1 cellular context compared by ENCODE assay signal in the genomic region with DNA sequence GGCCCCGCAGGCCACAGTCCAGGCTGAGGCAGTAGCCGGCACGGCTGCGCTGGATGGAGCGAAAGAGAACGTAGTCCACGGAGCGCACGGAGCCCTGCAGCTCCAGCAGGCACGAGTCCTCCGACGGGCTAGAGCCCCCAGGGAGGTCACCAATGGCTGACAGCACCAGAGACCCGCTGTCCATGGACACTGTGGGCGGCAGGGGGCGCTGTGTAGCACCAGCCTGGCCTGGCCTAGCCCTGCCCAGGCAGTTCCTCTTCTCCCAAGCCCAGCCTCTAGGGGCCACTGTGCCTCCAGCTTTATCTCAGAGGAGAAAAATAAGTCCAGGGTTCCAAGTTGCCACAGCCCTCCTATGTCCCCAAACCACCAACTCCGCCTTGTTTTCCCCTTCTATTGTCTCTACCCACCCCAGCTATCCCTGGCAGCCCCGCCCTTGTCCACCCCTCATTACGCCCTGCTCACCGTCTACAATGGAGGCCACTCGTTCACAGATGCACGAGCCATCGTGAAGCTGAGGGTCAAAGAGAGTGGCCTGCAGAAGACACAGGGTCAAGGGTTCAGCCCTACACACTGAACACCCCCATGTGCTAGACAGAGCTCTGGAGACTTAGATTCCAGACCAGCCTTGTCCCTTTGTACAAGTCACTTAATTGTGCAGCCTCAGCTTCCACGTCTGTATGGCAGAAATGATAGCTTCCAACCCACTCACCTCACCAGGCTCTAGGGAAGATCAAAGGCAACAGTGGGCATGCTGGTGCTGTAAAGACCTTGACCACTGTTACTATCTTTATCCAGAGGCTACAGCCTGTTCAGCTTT.
TF ChIP-seq lines count a peak whose summit lies in the region.

No MANE protein-coding gene starts in this region.

TF ChIP-seq in GM12878, 131 proteins besides CTCF, POLR2A, EP300 and RAD21 (continues in another document):
- TF ChIP-seq SPI1 (IDR thresholded peaks at IDR 0.05; ENCODE audit: borderline replicate concordance, insufficient read depth, low read depth, low read length) (peak; percentile 95), E4F1 (IDR thresholded peaks at IDR 0.05; ENCODE audit: borderline replicate concordance, partially characterized antibody) (no peak), ZBED1 (IDR thresholded peaks at IDR 0.05; ENCODE audit: borderline replicate concordance) (no peak), RAD51 (IDR thresholded peaks at IDR 0.05) (no peak), SUPT20H (IDR thresholded peaks at IDR 0.05; ENCODE audit: borderline replicate concordance, control insufficient read depth, low read depth, low read length) (no peak), CHD4 (IDR thresholded peaks at IDR 0.05) (no peak), ZNF592 (IDR thresholded peaks at IDR 0.05) (peak; percentile 94; the same call in 1 of the 2 replicates), ELK1 (IDR thresholded peaks at IDR 0.05; ENCODE audit: low read depth, low read length) (no peak), PAX8 (IDR thresholded peaks at IDR 0.05) (no peak), SIX5 (IDR thresholded peaks at IDR 0.05; ENCODE audit: low read depth, low read length, severe bottlenecking) (no peak), SMC3 (IDR thresholded peaks at IDR 0.05; ENCODE audit: borderline replicate concordance, low read length) (peak; percentile 94), SMARCA5 (IDR thresholded peaks at IDR 0.05) (peak; percentile 99), MTA3 (IDR thresholded peaks at IDR 0.05; ENCODE audit: borderline replicate concordance, low read length) (no peak), CREM (IDR thresholded peaks at IDR 0.05; ENCODE audit: low read depth) (0 out of 2 replicates have a peak, but pooled peaks have one; percentile 20), ZNF384 (IDR thresholded peaks at IDR 0.05; ENCODE audit: borderline replicate concordance, low read depth, low read length) (no peak), TCF7 (IDR thresholded peaks at IDR 0.05; ENCODE audit: borderline replicate concordance) (no peak), DPF2 (IDR thresholded peaks at IDR 0.05) (no peak), E2F8 (IDR thresholded peaks at IDR 0.05; ENCODE audit: low read depth, partially characterized antibody) (no peak), CBFB (IDR thresholded peaks at IDR 0.05; ENCODE audit: low read depth) (peak; percentile 56; the same call in 1 of the 2 replicates), NR2C2 (IDR thresholded peaks at IDR 0.05; ENCODE audit: borderline replicate concordance, control insufficient read depth, insufficient read length, low read depth) (no peak), NFXL1 (IDR thresholded peaks at IDR 0.05; ENCODE audit: borderline replicate concordance) (no peak), NRF1 (conservative IDR thresholded peaks at IDR 0.05; ENCODE audit: low read depth, low read length) (no peak), IKZF2 (IDR thresholded peaks at IDR 0.05) (0 out of 4 replicates have a peak, but pooled peaks of 1 of the 2 experiments have one; percentile 30), RB1 (IDR thresholded peaks at IDR 0.05; ENCODE audit: borderline replicate concordance) (peak; percentile 85; the same call in 1 of the 2 replicates), TARDBP (IDR thresholded peaks at IDR 0.05; ENCODE audit: borderline replicate concordance) (no peak), ZNF622 (IDR thresholded peaks at IDR 0.05) (no peak), MEF2A (IDR thresholded peaks at IDR 0.05; ENCODE audit: insufficient read depth, low read depth, low read length) (no peak), NR2C1 (IDR thresholded peaks at IDR 0.05) (no peak), NFIC (IDR thresholded peaks at IDR 0.05; ENCODE audit: low read depth, low read length) (no peak), GATAD2B (conservative IDR thresholded peaks at IDR 0.05; ENCODE audit: low read depth) (peak; percentile 93), RUNX3 (IDR thresholded peaks at IDR 0.05; ENCODE audit: low read length) (peak; percentile 46; the same call in 1 of the 2 replicates), HDGF (IDR thresholded peaks at IDR 0.05) (0 out of 2 replicates have a peak, but pooled peaks have one; percentile 62), ASH2L (IDR thresholded peaks at IDR 0.05; ENCODE audit: borderline replicate concordance, low read depth) (no peak), KLF5 (IDR thresholded peaks at IDR 0.05; ENCODE audit: partially characterized antibody) (no peak), TBL1XR1 (IDR thresholded peaks at IDR 0.05; ENCODE audit: low read depth, low read length) (no peak), MEF2B (IDR thresholded peaks at IDR 0.05; ENCODE audit: partially characterized antibody, poor library complexity, severe bottlenecking) (peak; percentile 76), RCOR1 (conservative IDR thresholded peaks at IDR 0.05; ENCODE audit: low read depth, low read length) (peak; percentile 80; the same call in 1 of the 2 replicates), ATF7 (IDR thresholded peaks at IDR 0.05; ENCODE audit: low read depth) (no peak), SIN3A (IDR thresholded peaks at IDR 0.05; ENCODE audit: low read depth, low read length) (no peak), CREB1 (IDR thresholded peaks at IDR 0.05; ENCODE audit: low read depth) (no peak), YY1 (IDR thresholded peaks at IDR 0.05; ENCODE audit: low read depth, low read length) (peak; percentile 97), CBX5 (IDR thresholded peaks at IDR 0.05; ENCODE audit: low read depth) (no peak), RBBP5 (conservative IDR thresholded peaks at IDR 0.05) (no peak), SREBF2 (IDR thresholded peaks at IDR 0.05; ENCODE audit: low read length) (no peak), POLR2AphosphoS5 (IDR thresholded peaks at IDR 0.05; ENCODE audit: low read length) (no peak), ESRRA (IDR thresholded peaks at IDR 0.05; ENCODE audit: low read length) (0 out of 2 replicates have a peak, but pooled peaks have one; percentile 45), SMAD1 (IDR thresholded peaks at IDR 0.05; ENCODE audit: low read depth, partially characterized antibody) (no peak), TCF12 (IDR thresholded peaks at IDR 0.05; ENCODE audit: low read depth, low read length) (peak; percentile 33; the same call in 1 of the 2 replicates), STAT3 (IDR thresholded peaks at IDR 0.05; ENCODE audit: low read depth, low read length) (no peak), LARP7 (IDR thresholded peaks at IDR 0.05) (peak; percentile 80; the same call in 1 of the 2 replicates), ZNF274 (IDR thresholded peaks at IDR 0.05; ENCODE audit: insufficient read depth, insufficient read length) (no peak), BCL11A (IDR thresholded peaks at IDR 0.05; ENCODE audit: low read depth, low read length) (no peak)
- TF ChIP-seq, protein P1, sequence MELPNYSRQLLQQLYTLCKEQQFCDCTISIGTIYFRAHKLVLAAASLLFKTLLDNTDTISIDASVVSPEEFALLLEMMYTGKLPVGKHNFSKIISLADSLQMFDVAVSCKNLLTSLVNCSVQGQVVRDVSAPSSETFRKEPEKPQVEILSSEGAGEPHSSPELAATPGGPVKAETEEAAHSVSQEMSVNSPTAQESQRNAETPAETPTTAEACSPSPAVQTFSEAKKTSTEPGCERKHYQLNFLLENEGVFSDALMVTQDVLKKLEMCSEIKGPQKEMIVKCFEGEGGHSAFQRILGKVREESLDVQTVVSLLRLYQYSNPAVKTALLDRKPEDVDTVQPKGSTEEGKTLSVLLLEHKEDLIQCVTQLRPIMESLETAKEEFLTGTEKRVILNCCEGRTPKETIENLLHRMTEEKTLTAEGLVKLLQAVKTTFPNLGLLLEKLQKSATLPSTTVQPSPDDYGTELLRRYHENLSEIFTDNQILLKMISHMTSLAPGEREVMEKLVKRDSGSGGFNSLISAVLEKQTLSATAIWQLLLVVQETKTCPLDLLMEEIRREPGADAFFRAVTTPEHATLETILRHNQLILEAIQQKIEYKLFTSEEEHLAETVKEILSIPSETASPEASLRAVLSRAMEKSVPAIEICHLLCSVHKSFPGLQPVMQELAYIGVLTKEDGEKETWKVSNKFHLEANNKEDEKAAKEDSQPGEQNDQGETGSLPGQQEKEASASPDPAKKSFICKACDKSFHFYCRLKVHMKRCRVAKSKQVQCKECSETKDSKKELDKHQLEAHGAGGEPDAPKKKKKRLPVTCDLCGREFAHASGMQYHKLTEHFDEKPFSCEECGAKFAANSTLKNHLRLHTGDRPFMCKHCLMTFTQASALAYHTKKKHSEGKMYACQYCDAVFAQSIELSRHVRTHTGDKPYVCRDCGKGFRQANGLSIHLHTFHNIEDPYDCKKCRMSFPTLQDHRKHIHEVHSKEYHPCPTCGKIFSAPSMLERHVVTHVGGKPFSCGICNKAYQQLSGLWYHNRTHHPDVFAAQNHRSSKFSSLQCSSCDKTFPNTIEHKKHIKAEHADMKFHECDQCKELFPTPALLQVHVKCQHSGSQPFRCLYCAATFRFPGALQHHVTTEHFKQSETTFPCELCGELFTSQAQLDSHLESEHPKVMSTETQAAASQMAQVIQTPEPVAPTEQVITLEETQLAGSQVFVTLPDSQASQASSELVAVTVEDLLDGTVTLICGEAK (IDR thresholded peaks at IDR 0.05; ENCODE audit: borderline replicate concordance) = no peak
- TF ChIP-seq, protein P2, sequence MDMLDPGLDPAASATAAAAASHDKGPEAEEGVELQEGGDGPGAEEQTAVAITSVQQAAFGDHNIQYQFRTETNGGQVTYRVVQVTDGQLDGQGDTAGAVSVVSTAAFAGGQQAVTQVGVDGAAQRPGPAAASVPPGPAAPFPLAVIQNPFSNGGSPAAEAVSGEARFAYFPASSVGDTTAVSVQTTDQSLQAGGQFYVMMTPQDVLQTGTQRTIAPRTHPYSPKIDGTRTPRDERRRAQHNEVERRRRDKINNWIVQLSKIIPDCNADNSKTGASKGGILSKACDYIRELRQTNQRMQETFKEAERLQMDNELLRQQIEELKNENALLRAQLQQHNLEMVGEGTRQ (IDR thresholded peaks at IDR 0.05; ENCODE audit: borderline replicate concordance, low read depth, low read length) = no peak
